In genomic region chr12:123895477-123895876, GRCh38 we compare ENCODE assay signal across 24 cellular contexts.
"Had no signal": no experiment of that assay in that cellular context is flagged by ENCODE, and none has a peak within 500 bp of the region (broad histone marks: within the 10 kb centered on the region; RNA-seq: fewer than 3 reads in every experiment).

No MANE protein-coding gene starts in this region.

- H3K27me3 ChIP-seq: brain microvascular endothelial cell, cardiac muscle cell had no signal

- H3K9me3 Mint-ChIP-seq: activated CD4-positive, alpha-beta memory T cell treated with anti-CD3 and anti-CD28 coated beads, Interleukin-2, amount 10 ng/mL, durations not matched to agents 7 days and 5 days; activated naive CD4-positive, alpha-beta T cell treated with anti-CD3 and anti-CD28 coated beads, Interleukin-2, amount 10 ng/mL, durations not matched to agents 7 days and 5 days; activated naive CD8-positive, alpha-beta T cell treated with anti-CD3 and anti-CD28 coated beads for 36 hours; activated T-cell treated with anti-CD3 and anti-CD28 coated beads, Interleukin-2, amount 50 U/mL, for 72 hours; activated T-helper 2 cell treated with anti-CD3 and anti-CD28 coated beads, Interferon-gamma antibody, Interleukin-2, Interleukin-4, amounts not matched to agents 10 μg/mL and 5 μg/mL and 100 μg/mL, durations not matched to agents 14 hours and 24 hours and 36 hours had no signal

- H3K4me1 Mint-ChIP-seq: activated CD4-positive, alpha-beta memory T cell treated with anti-CD3 and anti-CD28 coated beads, Interleukin-2, amount 10 ng/mL, durations not matched to agents 7 days and 5 days; activated CD4-positive, alpha-beta T cell treated with anti-CD3 and anti-CD28 coated beads for 36 hours; activated naive CD4-positive, alpha-beta T cell treated with anti-CD3 and anti-CD28 coated beads, Interleukin-2, amount 10 ng/mL, durations not matched to agents 7 days and 5 days; activated naive CD8-positive, alpha-beta T cell treated with anti-CD3 and anti-CD28 coated beads for 36 hours had no signal

- H3K9me3 ChIP-seq: SK-N-SH had no signal

- H3K4me3 Mint-ChIP-seq: activated CD4-positive, alpha-beta memory T cell treated with anti-CD3 and anti-CD28 coated beads, Interleukin-2, amount 10 ng/mL, durations not matched to agents 7 days and 5 days; activated CD4-positive, alpha-beta T cell treated with anti-CD3 and anti-CD28 coated beads for 36 hours; activated naive CD4-positive, alpha-beta T cell treated with anti-CD3 and anti-CD28 coated beads, Interleukin-2, amount 10 ng/mL, durations not matched to agents 7 days and 5 days; activated naive CD8-positive, alpha-beta T cell treated with anti-CD3 and anti-CD28 coated beads for 36 hours; activated T-cell treated with anti-CD3 and anti-CD28 coated beads, Interleukin-2, amount 50 U/mL, for 72 hours had no signal

- H3K27ac ChIP-seq: brain microvascular endothelial cell, cardiac muscle cell, VCaP had no signal

- H3K36me3 Mint-ChIP-seq: activated naive CD4-positive, alpha-beta T cell treated with anti-CD3 and anti-CD28 coated beads, Interleukin-2, amount 10 ng/mL, durations not matched to agents 7 days and 5 days; activated naive CD8-positive, alpha-beta T cell treated with anti-CD3 and anti-CD28 coated beads for 36 hours had no signal

- DNase-seq: activated CD4-positive, alpha-beta memory T cell treated with anti-CD3 and anti-CD28 coated beads, Interleukin-2, amount 10 ng/mL, durations not matched to agents 7 days and 5 days; activated CD4-positive, alpha-beta T cell treated with anti-CD3 and anti-CD28 coated beads for 36 hours; activated CD4-positive, alpha-beta T cell treated with anti-CD3 and anti-CD28 coated beads, Interleukin-2, amount 50 U/mL, for 1 hour; activated gamma-delta T cell treated with Interleukin-2 at 50 U/mL for 16 hours; activated naive CD4-positive, alpha-beta T cell treated with anti-CD3 and anti-CD28 coated beads, Interleukin-2, amount 10 ng/mL, durations not matched to agents 7 days and 5 days; activated naive CD8-positive, alpha-beta T cell treated with anti-CD3 and anti-CD28 coated beads for 36 hours; activated T-cell treated with anti-CD3 and anti-CD28 coated beads for 4 hours; activated T-cell treated with anti-CD3 and anti-CD28 coated beads, Interleukin-2, amount 50 U/mL, for 72 hours; brain microvascular endothelial cell; Karpas-422; MM.1S; NCI-H1105; NCI-H1436; NCI-H187; NCI-H2107; NCI-H2171 treated with DMSO at 0.1 percent for 48 hours; NCI-H226; NCI-H526; SK-N-SH; T-helper 1 cell had no signal

- H3K36me3 ChIP-seq: brain microvascular endothelial cell, cardiac muscle cell had no signal

- H3K4me3 ChIP-seq: cardiac muscle cell had no signal

- H3K27me3 Mint-ChIP-seq: activated CD4-positive, alpha-beta T cell treated with anti-CD3 and anti-CD28 coated beads for 36 hours; activated naive CD8-positive, alpha-beta T cell treated with anti-CD3 and anti-CD28 coated beads for 36 hours had no signal

- H3K9ac ChIP-seq: SK-N-SH had no signal

- ATAC-seq: activated CD4-positive, alpha-beta T cell treated with anti-CD3 and anti-CD28 coated beads for 36 hours; activated T-cell treated with anti-CD3 and anti-CD28 coated beads, Interleukin-2, amount 50 U/mL, for 72 hours; Right ventricle myocardium inferior had no signal

- H3K27ac Mint-ChIP-seq: activated CD4-positive, alpha-beta memory T cell treated with anti-CD3 and anti-CD28 coated beads, Interleukin-2, amount 10 ng/mL, durations not matched to agents 7 days and 5 days; activated CD4-positive, alpha-beta T cell treated with anti-CD3 and anti-CD28 coated beads for 36 hours; activated naive CD4-positive, alpha-beta T cell treated with anti-CD3 and anti-CD28 coated beads, Interleukin-2, amount 10 ng/mL, durations not matched to agents 7 days and 5 days; activated naive CD8-positive, alpha-beta T cell treated with anti-CD3 and anti-CD28 coated beads for 36 hours; activated T-cell treated with anti-CD3 and anti-CD28 coated beads, Interleukin-2, amount 50 U/mL, for 72 hours; activated T-helper 2 cell treated with anti-CD3 and anti-CD28 coated beads, Interferon-gamma antibody, Interleukin-2, Interleukin-4, amounts not matched to agents 10 μg/mL and 5 μg/mL and 100 μg/mL, durations not matched to agents 14 hours and 24 hours and 36 hours had no signal
